Comparison of ENCODE assay signal across 10 cellular contexts in genomic region chr12:4567073-4567881, GRCh38. TPM values are rescaled to one million over a fixed set of nuclear protein-coding genes. Genes with fewer than 3 reads are reported as not detected.
A peak's percentile ranks its signal among the peaks of the same experiment; 100 is the strongest.
DNase-seq lines count a peak whose midpoint lies in the region; ATAC-seq and TF ChIP-seq lines count a peak whose summit lies in the region.
"Had no signal": no experiment of that assay in that cellular context is flagged by ENCODE, and none has a peak within 500 bp of the region (broad histone marks: within the 10 kb centered on the region; RNA-seq: fewer than 3 reads in every experiment).

No MANE protein-coding gene starts in this region.

- DNase-seq in NOMO-1 treated with dmso at 0.1 percent for 144 hours (lab: John Stamatoyannopoulos, UW; ENCODE audit: unreplicated experiment) = peak; percentile 72
- DNase-seq in left colon = no peak
- DNase-seq in kidney tubule cell (ENCODE audit: low spot score) = no peak
- no peak for DNase-seq in erythroblast (lab: John Stamatoyannopoulos, UW)
- DNase-seq in activated CD8-positive, alpha-beta memory T cell treated with anti-CD3 and anti-CD28 coated beads for 24 hours = no peak
- DNase-seq in T1000 (lab: John Stamatoyannopoulos, UW) = no peak
- DNase-seq: activated T-cell treated with anti-CD3 and anti-CD28 coated beads, Interleukin-2, amount 50 U/mL, for 48 hours; CD8-positive, alpha-beta T cell had no signal

- intact Hi-C loops in left colon (cut with DNase I, micrococcal nuclease) = no loop called here

- no peak for TF ChIP-seq POLR2A in erythroblast (IDR thresholded peaks at IDR 0.05; ENCODE audit: low read length)

- ATAC-seq in GM21526 (IDR thresholded peaks at IDR 0.05; ENCODE audit: low FRiP score, unreplicated experiment) (peak; percentile 45), left colon (peak; percentile 23)
- ATAC-seq: CD8-positive, alpha-beta T cell had no signal

- peak overlapping the region; percentile 42; the same call in 1 of the 2 replicates for H3K4me3 ChIP-seq in GM08714 (ENCODE audit: low read length)

RNA-seq across cellular contexts. Expression of gene DYRK4, which starts 5.3 kb away (rescaled TPM):
- total RNA-seq in left colon = 10 to 100 TPM; 27.5 to 28.6 TPM

RNA-seq across cellular contexts. Expression of gene RAD51AP1, which starts 28.6 kb away (rescaled TPM):
- 1 to 10 TPM; 4.2 to 8.4 TPM for total RNA-seq in left colon
